In genomic region chr9:14320272-14321245, GRCh38 we compare ENCODE assay signal across 8 cellular contexts. TPM values are rescaled to one million over a fixed set of nuclear protein-coding genes. Genes with fewer than 3 reads are reported as not detected.
A peak's percentile ranks its signal among the peaks of the same experiment; 100 is the strongest.
DNase-seq lines count a peak whose midpoint lies in the region; ATAC-seq and TF ChIP-seq lines count a peak whose summit lies in the region.

No MANE protein-coding gene starts in this region.

- no peak for ATAC-seq in GM19455 (IDR thresholded peaks at IDR 0.05; ENCODE audit: unreplicated experiment)
- ATAC-seq in HG03565 (IDR thresholded peaks at IDR 0.05; ENCODE audit: unreplicated experiment) = no peak
- ATAC-seq in GM19324 (IDR thresholded peaks at IDR 0.05; ENCODE audit: low FRiP score, unreplicated experiment) = no peak

- no peak overlapping the region for H2AK5ac ChIP-seq in neuronal stem cell (ENCODE audit: low read depth, low read length)

- peak overlapping the region; percentile 26 for H2AFZ ChIP-seq in neuronal stem cell (ENCODE audit: low read length)

- no peak overlapping the region for H3K4me2 ChIP-seq in neuronal stem cell (ENCODE audit: insufficient read depth, low read length, poor library complexity, severe bottlenecking)

- H3K36me3 ChIP-seq in esophagus (ENCODE audit: control insufficient read depth in 2 of 2, insufficient read depth in 2 of 2, low read length in 1 of 2) (no peaks in the 10 kb centered on the region), neuronal stem cell (replicated peaks in 1 of 2; ENCODE audit: control insufficient read depth in 2 of 2, insufficient read depth in 2 of 2, low read length in 2 of 2) (no peaks in the 10 kb centered on the region)

- no peak overlapping the region for H4K91ac ChIP-seq in neuronal stem cell (ENCODE audit: low read depth, low read length, poor library complexity)

- no peaks in the 10 kb centered on the region for H3K9me3 ChIP-seq in esophagus (ENCODE audit: control insufficient read depth in 2 of 2, insufficient read depth in 1 of 2, low read depth in 1 of 2, low read length in 1 of 2)
- no peaks in the 10 kb centered on the region for H3K9me3 ChIP-seq in neuronal stem cell (replicated peaks in 1 of 2; ENCODE audit: control insufficient read depth in 2 of 2, insufficient read depth in 1 of 2, low read depth in 1 of 2, low read length in 2 of 2)

- WGBS in esophagus, 2 donors = 12 to 15% methylated on average over 16 of the region's 16 CpGs
- no CpG with 5 or more reads among the region's 16 CpGs for WGBS in neuronal stem cell (ENCODE audit: extremely low coverage in 2 of 2, insufficient read length in 2 of 2, insufficient replicate concordance in 1 of 2), 2 donors

- no peaks in the 10 kb centered on the region for H3K27me3 ChIP-seq in esophagus (ENCODE audit: control insufficient read depth in 1 of 2, insufficient read depth in 2 of 2, low read length in 2 of 2)
- H3K27me3 ChIP-seq in neuronal stem cell (ENCODE audit: control insufficient read depth in 3 of 3, insufficient read depth in 3 of 3, low read depth in 1 of 3, low read length in 3 of 3) = peaks cover 6 to 55% (median 41%) of the 10 kb centered on the region in 3 experiments

- H3K4me3 ChIP-seq in esophagus (ENCODE audit: low read depth in 1 of 2, low read length in 2 of 2) = peak overlapping the region; percentile 18 to 72
- peak overlapping the region in 1 of 2 donors; percentile 61 for H3K4me3 ChIP-seq in neuronal stem cell (ENCODE audit: low read length in 2 of 2)

- no peak overlapping the region for H2BK5ac ChIP-seq in neuronal stem cell (ENCODE audit: low read length)

- H3K4me1 ChIP-seq in esophagus (ENCODE audit: control insufficient read depth in 2 of 2, insufficient read depth in 2 of 2, low read length in 1 of 2) (peaks cover 0 to 2% of the 10 kb centered on the region in 2 donors), neuronal stem cell (ENCODE audit: control insufficient read depth in 2 of 2, insufficient read depth in 1 of 2, low read depth in 1 of 2, low read length in 2 of 2) (peaks cover 3 to 38% of the 10 kb centered on the region in 2 donors)

- TF ChIP-seq CTCF in 22Rv1 (IDR thresholded peaks at IDR 0.05) = no peak
- TF ChIP-seq CTCF in RWPE1 (conservative IDR thresholded peaks at IDR 0.05; ENCODE audit: low read depth) = no peak

- H4K8ac ChIP-seq in neuronal stem cell (ENCODE audit: low read depth, low read length) = no peak overlapping the region

- H2BK12ac ChIP-seq in neuronal stem cell (ENCODE audit: low read length) = no peak overlapping the region

- H3K18ac ChIP-seq in neuronal stem cell (ENCODE audit: low read length) = no peak overlapping the region

- POLR2A ChIA-PET in RWPE1 (lab: Yijun Ruan, JAX; ENCODE audit: low non-redundant PET) = no interaction called here

- no peak overlapping the region for H3K9ac ChIP-seq in neuronal stem cell (ENCODE audit: low read depth, low read length, poor library complexity)

- no peak overlapping the region for H3K14ac ChIP-seq in neuronal stem cell (ENCODE audit: low read length)

- DNase-seq in GM03348 (ENCODE audit: low spot score) (peak; percentile 60), RWPE1 (ENCODE audit: low spot score) (peak; percentile 40), neuronal stem cell (ENCODE audit: low spot score) (no peak)

- no peak overlapping the region for H2BK120ac ChIP-seq in neuronal stem cell (ENCODE audit: low read depth, low read length)

- no peak overlapping the region for H3K23ac ChIP-seq in neuronal stem cell (ENCODE audit: low read depth, low read length, poor library complexity)

- CTCF ChIA-PET in RWPE1 (lab: Yijun Ruan, JAX) = no interaction called here

- no peak overlapping the region for H3K4ac ChIP-seq in neuronal stem cell (ENCODE audit: low read length)

- H3K79me1 ChIP-seq in neuronal stem cell (ENCODE audit: low read depth, low read length) = no peaks in the 10 kb centered on the region

- H3K27ac ChIP-seq in 22Rv1 = peak overlapping the region; percentile 96
- peak overlapping the region; percentile 53; the same call in 1 of the 2 replicates for H3K27ac ChIP-seq in RWPE1
- peak overlapping the region; percentile 84 to 98 for H3K27ac ChIP-seq in esophagus (ENCODE audit: low read depth in 2 of 2, low read length in 1 of 2)
- no peak overlapping the region for H3K27ac ChIP-seq in neuronal stem cell (replicated peaks; ENCODE audit: low read length)

- no peak overlapping the region for H2BK15ac ChIP-seq in neuronal stem cell (ENCODE audit: low read length)

RNA-seq across cellular contexts. Expression of gene NFIB, which starts 6.6 kb away (rescaled TPM):
- polyA plus RNA-seq in esophagus = 1 to 10 TPM; 4.0 to 6.6 TPM
- 0.08 TPM for polyA plus RNA-seq in neuronal stem cell (2013, experiment 1 of 2)
- 0.10 TPM for polyA plus RNA-seq in neuronal stem cell (2013, experiment 2 of 2)
